17 cellular contexts compared by ENCODE assay signal in genomic region chr22:32487021-32487420, GRCh38. TPM values are rescaled to one million over a fixed set of nuclear protein-coding genes. Genes with fewer than 3 reads are reported as not detected.
DNase-seq lines count a peak whose midpoint lies in the region; ATAC-seq lines count a peak whose summit lies in the region.
"Had no signal": no experiment of that assay in that cellular context is flagged by ENCODE, and none has a peak within 500 bp of the region (broad histone marks: within the 10 kb centered on the region; RNA-seq: fewer than 3 reads in every experiment).

No MANE protein-coding gene starts in this region.

- H3K27ac Mint-ChIP-seq in IgD-negative memory B cell, result peak overlapping the region in 2 of 3 donors; percentile 54 to 61
- peak overlapping the region; percentile 31 for H3K27ac Mint-ChIP-seq in activated T-helper 17 cell treated with anti-CD3 and anti-CD28 coated beads, Interleukin-2, amount 50 U/mL, for 72 hours
- no peak overlapping the region for H3K27ac Mint-ChIP-seq in effector memory CD8-positive, alpha-beta T cell
- H3K27ac Mint-ChIP-seq: CD8-positive, alpha-beta T cell had no signal

- no peaks in the 10 kb centered on the region for H3K36me3 Mint-ChIP-seq in IgD-negative memory B cell
- H3K36me3 Mint-ChIP-seq in activated T-helper 17 cell treated with anti-CD3 and anti-CD28 coated beads, Interleukin-2, amount 50 U/mL, for 72 hours (ENCODE audit: low read depth), result no peaks in the 10 kb centered on the region
- peaks cover 34% of the 10 kb centered on the region for H3K36me3 Mint-ChIP-seq in effector memory CD8-positive, alpha-beta T cell (ENCODE audit: insufficient read depth)

- no peak overlapping the region for H3K4me3 Mint-ChIP-seq in IgD-negative memory B cell
- H3K4me3 Mint-ChIP-seq in activated T-helper 17 cell treated with anti-CD3 and anti-CD28 coated beads, Interleukin-2, amount 50 U/mL, for 72 hours, result no peak overlapping the region
- H3K4me3 Mint-ChIP-seq in effector memory CD8-positive, alpha-beta T cell, result no peak overlapping the region
- H3K4me3 Mint-ChIP-seq: CD8-positive, alpha-beta T cell had no signal

- H3K27me3 Mint-ChIP-seq in IgD-negative memory B cell, result no peaks in the 10 kb centered on the region
- no peaks in the 10 kb centered on the region for H3K27me3 Mint-ChIP-seq in activated T-helper 17 cell treated with anti-CD3 and anti-CD28 coated beads, Interleukin-2, amount 50 U/mL, for 72 hours
- H3K27me3 Mint-ChIP-seq in effector memory CD8-positive, alpha-beta T cell, result no peaks in the 10 kb centered on the region

- H3K9me3 Mint-ChIP-seq in IgD-negative memory B cell, result no peaks in the 10 kb centered on the region
- H3K9me3 Mint-ChIP-seq in activated T-helper 17 cell treated with anti-CD3 and anti-CD28 coated beads, Interleukin-2, amount 50 U/mL, for 72 hours, result no peaks in the 10 kb centered on the region
- no peaks in the 10 kb centered on the region for H3K9me3 Mint-ChIP-seq in effector memory CD8-positive, alpha-beta T cell
- H3K9me3 Mint-ChIP-seq: CD8-positive, alpha-beta T cell had no signal

- DNase-seq in foreskin melanocyte (peak; percentile 97), pons (ENCODE audit: low spot score) (peak; percentile 93), NCI-H128 (lab: John Stamatoyannopoulos, UW; ENCODE audit: unreplicated experiment) (no peak)
- no peak for DNase-seq in effector memory CD8-positive, alpha-beta T cell
- DNase-seq: BE2C; CD8-positive, alpha-beta T cell; GM23248; IMR-90; NCI-H1436; NCI-H2081; NCI-H524 treated with DMSO at 0.1 percent for 48 hours; NK-92 treated with Interleukin-12 subunit alpha and Interleukin-12 subunit beta, amount 100 ng/mL, for 24 hours had no signal

- ATAC-seq in activated T-helper 17 cell treated with anti-CD3 and anti-CD28 coated beads, Interleukin-2, amount 50 U/mL, for 72 hours (replicated peaks), result no peak
- ATAC-seq in effector memory CD8-positive, alpha-beta T cell (replicated peaks), result no peak
- ATAC-seq in GM18870 (IDR thresholded peaks at IDR 0.05; ENCODE audit: unreplicated experiment), result no peak
- ATAC-seq: CD8-positive, alpha-beta T cell; HCT116 had no signal

- peaks cover 0 to 5% (median 1%) of the 10 kb centered on the region in 3 donors for H3K4me1 Mint-ChIP-seq in IgD-negative memory B cell
- peaks cover 3% of the 10 kb centered on the region for H3K4me1 Mint-ChIP-seq in activated T-helper 17 cell treated with anti-CD3 and anti-CD28 coated beads, Interleukin-2, amount 50 U/mL, for 72 hours
- peaks cover 4 to 25% of the 10 kb centered on the region in 2 donors for H3K4me1 Mint-ChIP-seq in effector memory CD8-positive, alpha-beta T cell (ENCODE audit: low read depth in 2 of 2)

RNA-seq across cellular contexts. Expression of gene FBXO7, which starts 12.4 kb away (rescaled TPM):
- 148 TPM for polyA plus RNA-seq in IgD-negative memory B cell
- 10 to 100 TPM; 76.4 to 79.8 TPM for total RNA-seq in activated T-helper 17 cell treated with anti-CD3 and anti-CD28 coated beads, Interleukin-2, amount 50 U/mL, for 72 hours

RNA-seq across cellular contexts. Expression of gene BPIFC, which starts 22.8 kb away (rescaled TPM):
- not detected for polyA plus RNA-seq in IgD-negative memory B cell
- not detected for total RNA-seq in activated T-helper 17 cell treated with anti-CD3 and anti-CD28 coated beads, Interleukin-2, amount 50 U/mL, for 72 hours
- total RNA-seq: CD8-positive, alpha-beta T cell; GM23248; IMR-90; LHCN-M2 had no signal
- polyA plus RNA-seq: GM23248, IMR-90 had no signal

Comparison
In these comparisons a context has a peak if more than half of its experiments do, and no peak if none do; other contexts are left out.
1. H3K27ac Mint-ChIP-seq: peak in IgD-negative memory B cell (2 of 3) and activated T-helper 17 cell treated with anti-CD3 and anti-CD28 coated beads, Interleukin-2, amount 50 U/mL, for 72 hours (single experiment); none in effector memory CD8-positive, alpha-beta T cell (0 of 2).
2. DNase-seq: peak in foreskin melanocyte (single experiment) and pons (single experiment); none in NCI-H128 (single experiment) and effector memory CD8-positive, alpha-beta T cell (0 of 3).